In genomic region chr9:78871086-78871451, GRCh38 we compare ENCODE assay signal across 15 cellular contexts.
DNase-seq lines count a peak whose midpoint lies in the region; ATAC-seq, FAIRE-seq and TF ChIP-seq lines count a peak whose summit lies in the region.
"Had no signal": no experiment of that assay in that cellular context is flagged by ENCODE, and none has a peak within 500 bp of the region (broad histone marks: within the 10 kb centered on the region; RNA-seq: fewer than 3 reads in every experiment).

No MANE protein-coding gene starts in this region.

- CTCF ChIA-PET in Calu3 (lab: Charles Lee) (no interaction called here), GM10248 (lab: Yijun Ruan, JAX) (interaction anchor here (1.1 kb wide), 1 partner anchor 15 kb away, joined by 3 read pairs; no protein-coding TSS in a partner anchor), HepG2 (lab: Yijun Ruan, JAX; ENCODE audit: low intra/inter-chr PET ratio, low total read pairs) (no interaction called here)

- H3K4me1 Mint-ChIP-seq in Calu3 (ENCODE audit: low read depth, unreplicated experiment) (no peaks in the 10 kb centered on the region), chondrocyte (ENCODE audit: low read depth) (peaks cover 62% of the 10 kb centered on the region)

- TF ChIP-seq CTCF in Calu3 (IDR thresholded peaks at IDR 0.05; ENCODE audit: unreplicated experiment) (no peak), chondrocyte (IDR thresholded peaks at IDR 0.05) (no peak), osteoblast (IDR thresholded peaks at IDR 0.05; ENCODE audit: extremely low read depth, low read depth, low read length) (no peak), GM10248 (IDR thresholded peaks at IDR 0.05; ENCODE audit: control extremely low read depth, extremely low read depth, low read depth, missing control alignments) (no peak), HepG2 (CRISPR knock-in tag; IDR thresholded peaks at IDR 0.05) (no peak)

- H3K9ac ChIP-seq in HepG2 (ENCODE audit: insufficient read depth, low read depth, low read length) = no peak overlapping the region

- no peaks in the 10 kb centered on the region for H3K27me3 Mint-ChIP-seq in Calu3 (ENCODE audit: unreplicated experiment)
- H3K27me3 Mint-ChIP-seq in chondrocyte (ENCODE audit: low read depth) = no peaks in the 10 kb centered on the region

- H4K20me1 ChIP-seq in osteoblast (ENCODE audit: insufficient read depth, low read length) (no peaks in the 10 kb centered on the region), HepG2 (ENCODE audit: insufficient read depth, low read length) (no peaks in the 10 kb centered on the region)

- H3K9me3 ChIP-seq in osteoblast (ENCODE audit: low read depth, low read length) (no peaks in the 10 kb centered on the region), HepG2 (ENCODE audit: low read length) (no peaks in the 10 kb centered on the region)

- no peak for TF ChIP-seq RAD21 in HepG2 (CRISPR knock-in tag; IDR thresholded peaks at IDR 0.05)

- intact Hi-C loops in Calu3 (cut with micrococcal nuclease; ENCODE audit: unreplicated experiment) (no loop called here), HepG2 (cut with micrococcal nuclease; ENCODE audit: unreplicated experiment) (no loop called here)

- POLR2A ChIA-PET in GM10248 (lab: Yijun Ruan, JAX) (no interaction called here), HepG2 (lab: Yijun Ruan, JAX) (no interaction called here)

- no peak for FAIRE-seq in HepG2 (lab: Jason Lieb, UNC)

- no peak overlapping the region for H3K4me3 Mint-ChIP-seq in Calu3 (ENCODE audit: low read depth, unreplicated experiment)
- H3K4me3 Mint-ChIP-seq in chondrocyte (ENCODE audit: unreplicated experiment) = no peak overlapping the region
- H3K4me3 Mint-ChIP-seq: CD8-positive, alpha-beta T cell had no signal

- no peaks in the 10 kb centered on the region for H3K79me2 ChIP-seq in osteoblast (ENCODE audit: insufficient read depth, low read length)
- H3K79me2 ChIP-seq in HepG2 (ENCODE audit: insufficient read depth, low read length) = no peaks in the 10 kb centered on the region

- H3K36me3 ChIP-seq in osteoblast (ENCODE audit: insufficient read depth, low read length) (no peaks in the 10 kb centered on the region), HepG2 (replicated peaks in 1 of 2; ENCODE audit: control insufficient read depth in 1 of 2, insufficient read depth in 2 of 2, low read length in 2 of 2) (no peaks in the 10 kb centered on the region)

- peak overlapping the region; percentile 26 for H3K4me2 ChIP-seq in osteoblast (ENCODE audit: insufficient read depth, low read length)
- H3K4me2 ChIP-seq in HepG2 (ENCODE audit: low read depth, low read length) = no peak overlapping the region

- H3K27me3 ChIP-seq in osteoblast (ENCODE audit: insufficient read depth, low read length) (no peaks in the 10 kb centered on the region), HepG2 (ENCODE audit: control insufficient read depth in 1 of 2, insufficient read depth in 2 of 2, low read length in 2 of 2) (no peaks in the 10 kb centered on the region)

- no peak overlapping the region for H3K4me3 ChIP-seq in osteoblast (ENCODE audit: insufficient read depth, low read length)
- no peak overlapping the region for H3K4me3 ChIP-seq in HepG2 (replicated peaks in 1 of 3; ENCODE audit: insufficient read depth in 1 of 3, low read depth in 2 of 3, low read length in 3 of 3)

- H3K27ac ChIP-seq in osteoblast (ENCODE audit: low read depth, low read length) = peak overlapping the region; percentile 80
- no peak overlapping the region for H3K27ac ChIP-seq in HepG2 (ENCODE audit: extremely low read length, insufficient read depth, low read length)

- in situ Hi-C loops in HepG2 (cut with HindIII; ENCODE audit: extremely low pct_ligation_motif_present, low pct_unique_long_range_greater_than_20kb) = no loop called here

- H3K9me3 Mint-ChIP-seq in Calu3 (ENCODE audit: low read depth, unreplicated experiment) (no peaks in the 10 kb centered on the region), chondrocyte (ENCODE audit: low read depth) (peaks cover 11% of the 10 kb centered on the region)
- H3K9me3 Mint-ChIP-seq: CD8-positive, alpha-beta T cell had no signal

- H3K36me3 Mint-ChIP-seq in Calu3 (ENCODE audit: insufficient read depth, unreplicated experiment) (no peaks in the 10 kb centered on the region), chondrocyte (ENCODE audit: low read depth) (peaks cover 3% of the 10 kb centered on the region)
- H3K36me3 Mint-ChIP-seq: CD8-positive, alpha-beta T cell had no signal

- no peak for ATAC-seq in GM21825 (IDR thresholded peaks at IDR 0.05; ENCODE audit: unreplicated experiment)
- no peak for ATAC-seq in HepG2
- ATAC-seq: CD8-positive, alpha-beta T cell had no signal

- H3K27ac Mint-ChIP-seq in Calu3 (ENCODE audit: unreplicated experiment) (peak overlapping the region; percentile 76), chondrocyte (ENCODE audit: unreplicated experiment) (peak overlapping the region; percentile 82)
- H3K27ac Mint-ChIP-seq: CD8-positive, alpha-beta T cell had no signal

- H2AFZ ChIP-seq in osteoblast (ENCODE audit: low read length) = no peak overlapping the region
- no peak overlapping the region for H2AFZ ChIP-seq in HepG2 (ENCODE audit: low read length)

- H3K4me1 ChIP-seq in osteoblast (ENCODE audit: insufficient read depth, low read length) = peaks cover 27% of the 10 kb centered on the region
- no peaks in the 10 kb centered on the region for H3K4me1 ChIP-seq in HepG2 (ENCODE audit: insufficient read depth, low read length)

- DNase-seq in Calu3 (no peak), NCI-H226 (peak; percentile 53), chondrocyte (ENCODE audit: low spot score) (no peak), osteoblast (ENCODE audit: insufficient read length, low spot score, missing footprints) (no peak), GM10248 (ENCODE audit: extremely low spot score) (no peak), HepG2 (ENCODE audit: low spot score) (no peak)
- DNase-seq: CD8-positive, alpha-beta T cell; GF-D8; MV-4-11; NCI-H1436 treated with DMSO at 0.1 percent for 48 hours; NCI-H2081 treated with DMSO at 0.1 percent for 48 hours; NCI-H2227 treated with DMSO at 0.1 percent for 48 hours; NCI-H526 treated with DMSO at 0.1 percent for 48 hours; Right ventricle myocardium superior had no signal

- TF ChIP-seq POLR2A in HepG2 (IDR thresholded peaks at IDR 0.05; ENCODE audit: insufficient read depth in 1 of 2, low read depth in 2 of 2, low read length in 2 of 2) = no peak

- TF ChIP-seq EP300 in HepG2 (IDR thresholded peaks at IDR 0.05; ENCODE audit: low read depth in 2 of 2, low read length in 2 of 2) (no peak), HepG2 (CRISPR knock-in tag; IDR thresholded peaks at IDR 0.05; ENCODE audit: borderline replicate concordance) (no peak)

- no TSS peak for BruUV-seq in Calu3 (replicated peaks; lab: Mats Ljungman, UMichigan)
- BruUV-seq in HepG2 (replicated peaks; lab: Mats Ljungman, UMichigan) = no TSS peak

TF ChIP-seq in HepG2, 621 proteins besides CTCF, POLR2A, EP300 and RAD21 (continues in another document):
- TF ChIP-seq KLF9 (CRISPR knock-in tag; IDR thresholded peaks at IDR 0.05; ENCODE audit: low read depth) = no peak
- no peak for TF ChIP-seq NR0B2 (CRISPR knock-in tag; IDR thresholded peaks at IDR 0.05)
- TF ChIP-seq SUZ12 (IDR thresholded peaks at IDR 0.05; ENCODE audit: low read depth, low read length) = no peak
- TF ChIP-seq ZBTB43 (CRISPR knock-in tag; conservative IDR thresholded peaks at IDR 0.05) = no peak
- no peak for TF ChIP-seq ZSCAN21 (CRISPR knock-in tag; IDR thresholded peaks at IDR 0.05; ENCODE audit: borderline replicate concordance)
- no peak for TF ChIP-seq SIN3A (IDR thresholded peaks at IDR 0.05; ENCODE audit: borderline replicate concordance, low read depth, low read length)
- no peak for TF ChIP-seq ZFP82 (CRISPR knock-in tag; IDR thresholded peaks at IDR 0.05; ENCODE audit: borderline replicate concordance)
- TF ChIP-seq SMARCC2 (IDR thresholded peaks at IDR 0.05) = no peak
- no peak for TF ChIP-seq MXI1 (IDR thresholded peaks at IDR 0.05; ENCODE audit: borderline replicate concordance, low read depth, low read length)
- no peak for TF ChIP-seq SCMH1 (CRISPR knock-in tag; IDR thresholded peaks at IDR 0.05; ENCODE audit: borderline replicate concordance)
